Comparison of ENCODE assay signal across 1 cellular context in the genomic region with DNA sequence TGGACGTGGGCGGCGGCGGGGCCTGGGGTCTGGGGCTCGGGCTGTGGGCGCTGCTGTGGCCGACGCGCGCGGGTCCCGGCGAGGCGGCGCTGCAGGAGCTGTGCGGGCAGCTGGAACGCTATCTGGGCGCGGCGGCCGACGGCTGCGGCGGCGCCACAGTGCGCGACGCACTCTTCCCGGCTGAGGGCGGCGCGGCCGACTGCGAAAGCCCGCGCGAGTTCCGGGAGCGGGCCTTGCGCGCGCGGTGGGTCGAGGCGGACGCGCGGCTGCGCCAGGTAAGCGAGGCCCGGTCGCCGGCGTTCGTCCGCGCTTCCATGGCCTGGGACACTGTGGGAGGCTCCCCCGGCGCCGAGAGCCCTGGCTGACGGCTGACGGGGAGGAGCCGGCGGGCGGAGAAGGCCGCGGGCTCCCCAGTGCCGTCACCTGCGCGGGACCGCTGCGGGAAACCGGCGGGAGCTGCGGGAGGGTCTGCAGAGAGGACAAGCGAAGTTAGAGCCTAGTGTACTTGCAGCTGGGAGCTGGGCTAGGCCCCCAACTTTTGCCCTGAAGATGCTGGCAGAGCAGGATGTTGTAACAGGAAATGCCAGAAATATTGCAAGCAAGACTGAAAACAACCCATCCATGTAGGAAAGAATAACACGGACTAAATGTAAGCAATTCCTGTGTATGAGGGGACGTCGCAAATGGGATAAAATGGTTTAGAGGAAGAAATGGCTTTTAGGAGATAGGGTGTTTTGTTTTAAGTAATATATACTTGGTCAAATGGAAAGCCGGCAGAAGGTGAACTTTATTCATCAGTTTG.
A peak's percentile ranks its signal among the peaks of the same experiment; 100 is the strongest.
TF ChIP-seq lines count a peak whose summit lies in the region.

No MANE protein-coding gene starts in this region.

TF ChIP-seq in HepG2, 621 proteins besides CTCF, POLR2A, EP300 and RAD21 (continued from another document and continues in another):
- TF ChIP-seq, protein P1, sequence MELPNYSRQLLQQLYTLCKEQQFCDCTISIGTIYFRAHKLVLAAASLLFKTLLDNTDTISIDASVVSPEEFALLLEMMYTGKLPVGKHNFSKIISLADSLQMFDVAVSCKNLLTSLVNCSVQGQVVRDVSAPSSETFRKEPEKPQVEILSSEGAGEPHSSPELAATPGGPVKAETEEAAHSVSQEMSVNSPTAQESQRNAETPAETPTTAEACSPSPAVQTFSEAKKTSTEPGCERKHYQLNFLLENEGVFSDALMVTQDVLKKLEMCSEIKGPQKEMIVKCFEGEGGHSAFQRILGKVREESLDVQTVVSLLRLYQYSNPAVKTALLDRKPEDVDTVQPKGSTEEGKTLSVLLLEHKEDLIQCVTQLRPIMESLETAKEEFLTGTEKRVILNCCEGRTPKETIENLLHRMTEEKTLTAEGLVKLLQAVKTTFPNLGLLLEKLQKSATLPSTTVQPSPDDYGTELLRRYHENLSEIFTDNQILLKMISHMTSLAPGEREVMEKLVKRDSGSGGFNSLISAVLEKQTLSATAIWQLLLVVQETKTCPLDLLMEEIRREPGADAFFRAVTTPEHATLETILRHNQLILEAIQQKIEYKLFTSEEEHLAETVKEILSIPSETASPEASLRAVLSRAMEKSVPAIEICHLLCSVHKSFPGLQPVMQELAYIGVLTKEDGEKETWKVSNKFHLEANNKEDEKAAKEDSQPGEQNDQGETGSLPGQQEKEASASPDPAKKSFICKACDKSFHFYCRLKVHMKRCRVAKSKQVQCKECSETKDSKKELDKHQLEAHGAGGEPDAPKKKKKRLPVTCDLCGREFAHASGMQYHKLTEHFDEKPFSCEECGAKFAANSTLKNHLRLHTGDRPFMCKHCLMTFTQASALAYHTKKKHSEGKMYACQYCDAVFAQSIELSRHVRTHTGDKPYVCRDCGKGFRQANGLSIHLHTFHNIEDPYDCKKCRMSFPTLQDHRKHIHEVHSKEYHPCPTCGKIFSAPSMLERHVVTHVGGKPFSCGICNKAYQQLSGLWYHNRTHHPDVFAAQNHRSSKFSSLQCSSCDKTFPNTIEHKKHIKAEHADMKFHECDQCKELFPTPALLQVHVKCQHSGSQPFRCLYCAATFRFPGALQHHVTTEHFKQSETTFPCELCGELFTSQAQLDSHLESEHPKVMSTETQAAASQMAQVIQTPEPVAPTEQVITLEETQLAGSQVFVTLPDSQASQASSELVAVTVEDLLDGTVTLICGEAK (IDR thresholded peaks at IDR 0.05), result no peak
- TF ChIP-seq, protein P1 (CRISPR knock-in tag; IDR thresholded peaks at IDR 0.05), result no peak
- TF ChIP-seq PHF20 (CRISPR knock-in tag; IDR thresholded peaks at IDR 0.05) (no peak; the same call in 1 of the 2 replicates), CBX1 (IDR thresholded peaks at IDR 0.05; ENCODE audit: low read depth) (no peak), SATB2 (CRISPR knock-in tag; IDR thresholded peaks at IDR 0.05) (no peak), ZNF766 (CRISPR knock-in tag; IDR thresholded peaks at IDR 0.05; ENCODE audit: borderline replicate concordance) (0 out of 2 replicates have a peak, but pooled peaks have one; percentile 8), REPIN1 (CRISPR knock-in tag; IDR thresholded peaks at IDR 0.05; ENCODE audit: borderline replicate concordance, low read depth) (no peak), ARID2 (CRISPR knock-in tag; IDR thresholded peaks at IDR 0.05; ENCODE audit: borderline replicate concordance) (no peak), ZNF451 (CRISPR knock-in tag; IDR thresholded peaks at IDR 0.05) (no peak), ZNF775 (CRISPR knock-in tag; IDR thresholded peaks at IDR 0.05; ENCODE audit: borderline replicate concordance) (no peak), ZNF773 (CRISPR knock-in tag; IDR thresholded peaks at IDR 0.05; ENCODE audit: borderline replicate concordance) (no peak), SP4 (CRISPR knock-in tag; IDR thresholded peaks at IDR 0.05) (no peak), ZSCAN9 (CRISPR knock-in tag; IDR thresholded peaks at IDR 0.05; ENCODE audit: borderline replicate concordance) (0 out of 2 replicates have a peak, but pooled peaks have one; percentile 18), GABPB1 (CRISPR knock-in tag; IDR thresholded peaks at IDR 0.05) (peak; percentile 40; the same call in 1 of the 2 replicates), ZNF768 (CRISPR knock-in tag; IDR thresholded peaks at IDR 0.05) (peak; percentile 33; the same call in 1 of the 2 replicates), ZNF543 (CRISPR knock-in tag; IDR thresholded peaks at IDR 0.05) (no peak), ZNF335 (CRISPR knock-in tag; IDR thresholded peaks at IDR 0.05) (no peak), MED8 (CRISPR knock-in tag; IDR thresholded peaks at IDR 0.05; ENCODE audit: insufficient replicate concordance) (peak; percentile 18), KLF15 (CRISPR knock-in tag; IDR thresholded peaks at IDR 0.05; ENCODE audit: borderline replicate concordance) (no peak), CEBPG (CRISPR knock-in tag; IDR thresholded peaks at IDR 0.05) (peak; percentile 70), ELF3 (CRISPR knock-in tag; IDR thresholded peaks at IDR 0.05) (peak; percentile 39; the same call in 1 of the 2 replicates), KDM2A (CRISPR knock-in tag; IDR thresholded peaks at IDR 0.05; ENCODE audit: borderline replicate concordance, low read depth) (peak; percentile 50; the same call in 1 of the 2 replicates)
- TF ChIP-seq, protein P2, sequence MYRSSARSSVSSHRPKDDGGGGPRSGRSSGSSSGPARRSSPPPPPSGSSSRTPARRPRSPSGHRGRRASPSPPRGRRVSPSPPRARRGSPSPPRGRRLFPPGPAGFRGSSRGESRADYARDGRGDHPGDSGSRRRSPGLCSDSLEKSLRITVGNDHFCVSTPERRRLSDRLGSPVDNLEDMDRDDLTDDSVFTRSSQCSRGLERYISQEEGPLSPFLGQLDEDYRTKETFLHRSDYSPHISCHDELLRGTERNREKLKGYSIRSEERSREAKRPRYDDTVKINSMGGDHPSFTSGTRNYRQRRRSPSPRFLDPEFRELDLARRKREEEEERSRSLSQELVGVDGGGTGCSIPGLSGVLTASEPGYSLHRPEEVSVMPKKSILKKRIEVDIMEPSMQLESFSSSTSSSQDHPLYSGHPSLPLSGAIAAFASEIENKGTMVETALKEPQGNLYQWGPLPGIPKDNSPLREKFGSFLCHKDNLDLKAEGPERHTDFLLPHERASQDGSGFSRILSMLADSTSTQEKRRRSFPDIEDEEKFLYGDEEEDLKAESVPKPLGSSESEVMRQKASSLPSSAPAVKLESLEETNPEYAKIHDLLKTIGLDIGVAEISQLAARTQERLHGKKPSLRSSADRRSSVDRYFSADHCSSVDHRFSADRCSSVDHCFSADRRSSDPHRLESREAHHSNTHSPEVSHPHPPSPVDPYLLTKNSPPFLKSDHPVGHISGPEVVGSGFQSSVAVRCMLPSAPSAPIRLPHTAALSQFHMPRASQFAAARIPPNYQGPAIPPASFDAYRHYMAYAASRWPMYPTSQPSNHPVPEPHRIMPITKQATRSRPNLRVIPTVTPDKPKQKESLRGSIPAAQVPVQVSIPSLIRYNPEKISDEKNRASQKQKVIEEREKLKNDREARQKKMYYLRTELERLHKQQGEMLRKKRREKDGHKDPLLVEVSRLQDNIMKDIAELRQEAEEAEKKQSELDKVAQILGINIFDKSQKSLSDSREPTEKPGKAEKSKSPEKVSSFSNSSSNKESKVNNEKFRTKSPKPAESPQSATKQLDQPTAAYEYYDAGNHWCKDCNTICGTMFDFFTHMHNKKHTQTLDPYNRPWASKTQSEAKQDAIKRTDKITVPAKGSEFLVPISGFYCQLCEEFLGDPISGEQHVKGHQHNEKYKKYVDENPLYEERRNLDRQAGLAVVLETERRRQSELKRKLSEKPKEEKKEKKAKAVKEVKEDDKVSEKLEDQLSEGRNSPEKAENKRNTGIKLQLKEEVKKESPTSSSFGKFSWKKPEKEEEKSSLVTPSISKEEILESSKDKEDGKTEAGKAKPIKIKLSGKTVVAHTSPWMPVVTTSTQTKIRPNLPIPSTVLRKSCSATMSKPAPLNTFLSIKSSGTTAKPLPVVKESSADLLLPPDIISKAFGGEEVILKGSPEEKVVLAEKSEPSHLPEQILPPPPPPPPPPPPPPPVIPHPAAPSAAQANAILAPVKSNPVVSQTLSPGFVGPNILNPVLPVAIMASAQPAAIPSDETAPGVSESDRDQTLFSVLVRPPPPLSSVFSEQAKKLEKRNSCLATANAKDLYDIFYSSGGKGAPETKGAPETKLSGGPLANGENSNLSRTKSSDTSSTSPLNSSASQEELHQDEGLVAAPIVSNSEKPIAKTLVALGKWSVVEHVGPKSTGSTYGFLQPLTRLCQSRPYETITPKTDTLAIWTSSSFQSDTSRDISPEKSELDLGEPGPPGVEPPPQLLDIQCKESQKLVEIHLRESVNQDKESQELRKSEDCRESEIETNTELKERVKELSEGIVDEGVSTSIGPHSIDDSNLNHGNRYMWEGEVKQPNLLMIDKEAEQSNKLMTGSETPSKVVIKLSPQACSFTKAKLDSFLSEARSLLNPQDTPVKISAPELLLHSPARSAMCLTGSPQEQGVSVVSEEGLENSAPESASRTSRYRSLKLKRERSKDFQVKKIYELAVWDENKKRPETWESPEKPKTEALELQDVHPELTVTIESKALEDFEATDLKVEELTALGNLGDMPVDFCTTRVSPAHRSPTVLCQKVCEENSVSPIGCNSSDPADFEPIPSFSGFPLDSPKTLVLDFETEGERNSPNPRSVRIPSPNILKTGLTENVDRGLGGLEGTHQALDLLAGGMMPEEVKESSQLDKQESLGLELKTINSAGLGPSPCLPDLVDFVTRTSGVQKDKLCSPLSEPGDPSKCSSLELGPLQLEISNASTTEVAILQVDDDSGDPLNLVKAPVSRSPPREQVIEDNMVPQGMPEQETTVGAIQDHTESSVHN (CRISPR knock-in tag; IDR thresholded peaks at IDR 0.05), result no peak
- TF ChIP-seq, protein P3, sequence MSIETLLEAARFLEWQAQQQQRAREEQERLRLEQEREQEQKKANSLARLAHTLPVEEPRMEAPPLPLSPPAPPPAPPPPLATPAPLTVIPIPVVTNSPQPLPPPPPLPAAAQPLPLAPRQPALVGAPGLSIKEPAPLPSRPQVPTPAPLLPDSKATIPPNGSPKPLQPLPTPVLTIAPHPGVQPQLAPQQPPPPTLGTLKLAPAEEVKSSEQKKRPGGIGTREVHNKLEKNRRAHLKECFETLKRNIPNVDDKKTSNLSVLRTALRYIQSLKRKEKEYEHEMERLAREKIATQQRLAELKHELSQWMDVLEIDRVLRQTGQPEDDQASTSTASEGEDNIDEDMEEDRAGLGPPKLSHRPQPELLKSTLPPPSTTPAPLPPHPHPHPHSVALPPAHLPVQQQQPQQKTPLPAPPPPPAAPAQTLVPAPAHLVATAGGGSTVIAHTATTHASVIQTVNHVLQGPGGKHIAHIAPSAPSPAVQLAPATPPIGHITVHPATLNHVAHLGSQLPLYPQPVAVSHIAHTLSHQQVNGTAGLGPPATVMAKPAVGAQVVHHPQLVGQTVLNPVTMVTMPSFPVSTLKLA (IDR thresholded peaks at IDR 0.05), result no peak
- TF ChIP-seq, protein P4, sequence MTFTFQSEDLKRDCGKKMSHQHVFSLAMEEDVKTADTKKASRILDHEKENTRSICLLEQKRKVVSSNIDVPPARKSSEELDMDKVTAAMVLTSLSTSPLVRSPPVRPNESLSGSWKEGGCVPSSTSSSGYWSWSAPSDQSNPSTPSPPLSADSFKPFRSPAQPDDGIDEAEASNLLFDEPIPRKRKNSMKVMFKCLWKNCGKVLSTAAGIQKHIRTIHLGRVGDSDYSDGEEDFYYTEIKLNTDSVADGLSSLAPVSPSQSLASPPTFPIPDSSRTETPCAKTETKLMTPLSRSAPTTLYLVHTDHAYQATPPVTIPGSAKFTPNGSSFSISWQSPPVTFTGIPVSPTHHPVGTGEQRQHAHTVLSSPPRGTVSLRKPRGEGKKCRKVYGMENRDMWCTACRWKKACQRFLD (CRISPR knock-in tag; IDR thresholded peaks at IDR 0.05; ENCODE audit: borderline replicate concordance), result no peak
- TF ChIP-seq, protein P5, sequence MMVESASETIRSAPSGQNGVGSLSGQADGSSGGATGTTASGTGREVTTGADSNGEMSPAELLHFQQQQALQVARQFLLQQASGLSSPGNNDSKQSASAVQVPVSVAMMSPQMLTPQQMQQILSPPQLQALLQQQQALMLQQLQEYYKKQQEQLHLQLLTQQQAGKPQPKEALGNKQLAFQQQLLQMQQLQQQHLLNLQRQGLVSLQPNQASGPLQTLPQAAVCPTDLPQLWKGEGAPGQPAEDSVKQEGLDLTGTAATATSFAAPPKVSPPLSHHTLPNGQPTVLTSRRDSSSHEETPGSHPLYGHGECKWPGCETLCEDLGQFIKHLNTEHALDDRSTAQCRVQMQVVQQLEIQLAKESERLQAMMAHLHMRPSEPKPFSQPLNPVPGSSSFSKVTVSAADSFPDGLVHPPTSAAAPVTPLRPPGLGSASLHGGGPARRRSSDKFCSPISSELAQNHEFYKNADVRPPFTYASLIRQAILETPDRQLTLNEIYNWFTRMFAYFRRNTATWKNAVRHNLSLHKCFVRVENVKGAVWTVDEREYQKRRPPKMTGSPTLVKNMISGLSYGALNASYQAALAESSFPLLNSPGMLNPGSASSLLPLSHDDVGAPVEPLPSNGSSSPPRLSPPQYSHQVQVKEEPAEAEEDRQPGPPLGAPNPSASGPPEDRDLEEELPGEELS (CRISPR knock-in tag; IDR thresholded peaks at IDR 0.05), result peak; percentile 47; the same call in 1 of the 2 replicates
- TF ChIP-seq, protein P6, sequence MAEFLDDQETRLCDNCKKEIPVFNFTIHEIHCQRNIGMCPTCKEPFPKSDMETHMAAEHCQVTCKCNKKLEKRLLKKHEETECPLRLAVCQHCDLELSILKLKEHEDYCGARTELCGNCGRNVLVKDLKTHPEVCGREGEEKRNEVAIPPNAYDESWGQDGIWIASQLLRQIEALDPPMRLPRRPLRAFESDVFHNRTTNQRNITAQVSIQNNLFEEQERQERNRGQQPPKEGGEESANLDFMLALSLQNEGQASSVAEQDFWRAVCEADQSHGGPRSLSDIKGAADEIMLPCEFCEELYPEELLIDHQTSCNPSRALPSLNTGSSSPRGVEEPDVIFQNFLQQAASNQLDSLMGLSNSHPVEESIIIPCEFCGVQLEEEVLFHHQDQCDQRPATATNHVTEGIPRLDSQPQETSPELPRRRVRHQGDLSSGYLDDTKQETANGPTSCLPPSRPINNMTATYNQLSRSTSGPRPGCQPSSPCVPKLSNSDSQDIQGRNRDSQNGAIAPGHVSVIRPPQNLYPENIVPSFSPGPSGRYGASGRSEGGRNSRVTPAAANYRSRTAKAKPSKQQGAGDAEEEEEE (CRISPR knock-in tag; IDR thresholded peaks at IDR 0.05; ENCODE audit: borderline replicate concordance), result no peak
